ENCODE assay signal across 1 cellular context in genomic region chr5:150436141-150436680, GRCh38.
TF ChIP-seq lines count a peak whose summit lies in the region.

No MANE protein-coding gene starts in this region.

TF ChIP-seq in GM12878, 131 proteins besides CTCF, POLR2A, EP300 and RAD21 (continued from another document):
- TF ChIP-seq MTA3 (IDR thresholded peaks at IDR 0.05; ENCODE audit: borderline replicate concordance, low read length) (no peak), MYC (IDR thresholded peaks at IDR 0.05; ENCODE audit: insufficient read depth, insufficient read length, insufficient replicate concordance, low read length, severe bottlenecking) (no peak), JUNB (IDR thresholded peaks at IDR 0.05) (peak; percentile 85), GABPA (IDR thresholded peaks at IDR 0.05; ENCODE audit: low read depth) (no peak), SMARCA5 (IDR thresholded peaks at IDR 0.05) (peak; percentile 92; the same call in 1 of the 2 replicates), BHLHE40 (IDR thresholded peaks at IDR 0.05; ENCODE audit: borderline replicate concordance in 1 of 2, low read depth in 2 of 2, low read length in 1 of 2) (peak; percentile 32 to 47; a peak in 3 of 4 replicates), POU2F2 (IDR thresholded peaks at IDR 0.05; ENCODE audit: borderline replicate concordance, low read depth, low read length) (peak; percentile 31; the same call in 1 of the 3 replicates), NBN (IDR thresholded peaks at IDR 0.05) (peak; percentile 58), STAT3 (IDR thresholded peaks at IDR 0.05; ENCODE audit: low read depth, low read length) (0 out of 2 replicates have a peak, but pooled peaks have one; percentile 56), RUNX3 (IDR thresholded peaks at IDR 0.05; ENCODE audit: low read length) (peak; percentile 29; the same call in 1 of the 2 replicates), IRF4 (IDR thresholded peaks at IDR 0.05; ENCODE audit: low read depth, low read length) (peak; percentile 42; the same call in 1 of the 2 replicates), RB1 (IDR thresholded peaks at IDR 0.05; ENCODE audit: borderline replicate concordance) (peak; percentile 68; the same call in 1 of the 2 replicates), RFX5 (IDR thresholded peaks at IDR 0.05; ENCODE audit: low read depth, low read length) (peak; percentile 61), IKZF1 (conservative IDR thresholded peaks at IDR 0.05) (peak; percentile 64), ZNF687 (IDR thresholded peaks at IDR 0.05) (peak; percentile 38)
